In genomic region chr19:1622541-1622940, GRCh38 we compare ENCODE assay signal across 24 cellular contexts. TPM values are rescaled to one million over a fixed set of nuclear protein-coding genes. Genes with fewer than 3 reads are reported as not detected.
A peak's percentile ranks its signal among the peaks of the same experiment; 100 is the strongest.
DNase-seq lines count a peak whose midpoint lies in the region; TF ChIP-seq lines count a peak whose summit lies in the region.
"Had no signal": no experiment of that assay in that cellular context is flagged by ENCODE, and none has a peak within 500 bp of the region (broad histone marks: within the 10 kb centered on the region; RNA-seq: fewer than 3 reads in every experiment).

No MANE protein-coding gene starts in this region.

- intact Hi-C loops in CD14-positive monocyte (cut with micrococcal nuclease) (loop anchor here in 1 of 2 donors (10.0 kb wide), 1 partner anchor 142 kb away; no protein-coding TSS in a partner anchor), ascending aorta (cut with DNase I) (no loop called here)

- no peak overlapping the region for H4K5ac ChIP-seq in H9 (ENCODE audit: insufficient read length, low read depth, low read length)

- H3K4me2 ChIP-seq in H9 (ENCODE audit: insufficient read depth, insufficient read length, low read length) (no peak overlapping the region), neural progenitor cell (no peak overlapping the region)

- peaks cover 7% of the 10 kb centered on the region for H3F3A ChIP-seq in neural progenitor cell (ENCODE audit: low read depth)

- H3K14ac ChIP-seq in H9 (ENCODE audit: insufficient read depth, low read length) = no peak overlapping the region

- H3T11ph ChIP-seq in H9 (ENCODE audit: low read length) = no peak overlapping the region

- TF ChIP-seq CTCF in CD14-positive monocyte (IDR thresholded peaks at IDR 0.05) = no peak
- no peak for TF ChIP-seq CTCF in H9 (conservative IDR thresholded peaks at IDR 0.05)
- TF ChIP-seq CTCF in brain (conservative IDR thresholded peaks at IDR 0.05) = no peak
- no peak for TF ChIP-seq CTCF in neural progenitor cell (IDR thresholded peaks at IDR 0.05)
- TF ChIP-seq CTCF in ascending aorta (IDR thresholded peaks at IDR 0.05) = no peak

- H3K27me3 Mint-ChIP-seq in CD14-positive monocyte (ENCODE audit: low read depth in 3 of 3) (peaks cover 0 to 4% (median 0%) of the 10 kb centered on the region in 3 donors), H9 (ENCODE audit: low read depth) (no peaks in the 10 kb centered on the region), brain (peaks cover 2% of the 10 kb centered on the region), neural progenitor cell (ENCODE audit: insufficient read depth, low read depth) (peaks cover 7% of the 10 kb centered on the region)
- H3K27me3 Mint-ChIP-seq: activated T-helper 17 cell treated with anti-CD3 and anti-CD28 coated beads, Interleukin-2, amount 50 U/mL, for 72 hours; CD8-positive, alpha-beta memory T cell; naive B cell had no signal

- no peak overlapping the region for H4K91ac ChIP-seq in H9 (ENCODE audit: insufficient read length, low read depth, low read length)

- H3K27me3 ChIP-seq in H9 (ENCODE audit: insufficient read depth, low read length) (no peaks in the 10 kb centered on the region), neural progenitor cell (no peaks in the 10 kb centered on the region), ascending aorta (no peaks in the 10 kb centered on the region)
- H3K27me3 ChIP-seq: body of pancreas, spleen had no signal

- DNase-seq in CD14-positive monocyte (ENCODE audit: low spot score) (no peak), H9 (no peak), neural progenitor cell (ENCODE audit: low spot score) (no peak), D341Med (ENCODE audit: low spot score) (no peak), ascending aorta (ENCODE audit: low spot score in 2 of 2) (no peak), UCSD-AML1 (lab: John Stamatoyannopoulos, UW; ENCODE audit: unreplicated experiment) (no peak)
- DNase-seq: activated CD4-positive, alpha-beta T cell treated with anti-CD3 and anti-CD28 coated beads, Interleukin-2, amount 50 U/mL, for 1 hour; body of pancreas; CD8-positive, alpha-beta memory T cell; effector CD4-positive, alpha-beta T cell; erythroblast; GOT3; left colon; naive B cell; NCI-H187; NCI-H2227 treated with DMSO at 0.1 percent for 48 hours; NCI-H69; RPMI8226; spleen; stimulated activated CD4-positive, alpha-beta T cell treated with anti-CD3 and anti-CD28 coated beads, Interleukin-2, amount 100 ng/mL, for 48 hours; stimulated activated naive CD4-positive, alpha-beta T cell had no signal

- no peak overlapping the region for H2AK5ac ChIP-seq in H9 (ENCODE audit: insufficient read length, low read length)

- H3K79me2 ChIP-seq in H9 (ENCODE audit: insufficient read depth, low read length) = no peaks in the 10 kb centered on the region
- H3K79me2 ChIP-seq in neural progenitor cell (ENCODE audit: low read depth) = peaks cover 25% of the 10 kb centered on the region

- H3K36me3 ChIP-seq in neural progenitor cell = no peaks in the 10 kb centered on the region
- peaks cover 32 to 62% of the 10 kb centered on the region in 2 donors for H3K36me3 ChIP-seq in ascending aorta

- no peak overlapping the region for H3K23ac ChIP-seq in H9 (ENCODE audit: insufficient read length, low read depth, low read length)

- no peak overlapping the region for H2BK120ac ChIP-seq in H9 (ENCODE audit: low read depth, low read length, poor library complexity, severe bottlenecking)

- H3K4me3 Mint-ChIP-seq in CD14-positive monocyte (no peak overlapping the region), H9 (peak overlapping the region in 1 of 2 experiments; percentile 40; a peak in 2 of 5 replicates), brain (no peak overlapping the region), neural progenitor cell (peak overlapping the region; percentile 44)
- H3K4me3 Mint-ChIP-seq: activated T-helper 17 cell treated with anti-CD3 and anti-CD28 coated beads, Interleukin-2, amount 50 U/mL, for 72 hours; CD8-positive, alpha-beta memory T cell had no signal

- no peak overlapping the region for H4K8ac ChIP-seq in H9 (replicated peaks; ENCODE audit: insufficient read length, low read depth, low read length)

- H3K56ac ChIP-seq in H9 (ENCODE audit: insufficient read length, low read depth, low read length) = no peak overlapping the region

- H3K9me3 Mint-ChIP-seq in CD14-positive monocyte (peaks cover 0 to 3% (median 0%) of the 10 kb centered on the region in 7 donors), H9 (no peaks in the 10 kb centered on the region), brain (no peaks in the 10 kb centered on the region), neural progenitor cell (no peaks in the 10 kb centered on the region)
- H3K9me3 Mint-ChIP-seq: activated T-helper 17 cell treated with anti-CD3 and anti-CD28 coated beads, Interleukin-2, amount 50 U/mL, for 72 hours; CD8-positive, alpha-beta memory T cell; naive B cell had no signal

- H3K4me3 ChIP-seq in neural progenitor cell (no peak overlapping the region), ascending aorta (no peak overlapping the region)
- H3K4me3 ChIP-seq: body of pancreas, spleen, thoracic aorta had no signal

- H3K4me1 ChIP-seq in H9 (ENCODE audit: insufficient read depth, low read length) (no peaks in the 10 kb centered on the region), neural progenitor cell (no peaks in the 10 kb centered on the region), ascending aorta (no peaks in the 10 kb centered on the region)
- H3K4me1 ChIP-seq: body of pancreas had no signal

- H3K27ac Mint-ChIP-seq in CD14-positive monocyte = peak overlapping the region in 4 of 7 donors; percentile 6 to 70 (median 52)
- peak overlapping the region; percentile 92 to 97 (median 94) for H3K27ac Mint-ChIP-seq in H9
- peak overlapping the region in 4 of 5 experiments; percentile 2 to 83 (median 54) for H3K27ac Mint-ChIP-seq in brain
- H3K27ac Mint-ChIP-seq in neural progenitor cell = peak overlapping the region; percentile 82
- H3K27ac Mint-ChIP-seq: activated T-helper 17 cell treated with anti-CD3 and anti-CD28 coated beads, Interleukin-2, amount 50 U/mL, for 72 hours had no signal

- H2BK12ac ChIP-seq in H9 (ENCODE audit: insufficient read length, low read depth, low read length) = no peak overlapping the region

- H3K4ac ChIP-seq in H9 (ENCODE audit: low read depth, low read length) = no peak overlapping the region

- H3K4me1 Mint-ChIP-seq in CD14-positive monocyte = peaks cover 4% of the 10 kb centered on the region
- peaks cover 5 to 19% of the 10 kb centered on the region in 2 experiments for H3K4me1 Mint-ChIP-seq in H9
- no peaks in the 10 kb centered on the region for H3K4me1 Mint-ChIP-seq in brain
- peaks cover 12% of the 10 kb centered on the region for H3K4me1 Mint-ChIP-seq in neural progenitor cell

- H2BK15ac ChIP-seq in H9 (ENCODE audit: low read depth, low read length) = no peak overlapping the region

- peaks cover 4% of the 10 kb centered on the region for H3K79me1 ChIP-seq in H9 (ENCODE audit: insufficient read depth, low read depth, low read length, poor library complexity, severe bottlenecking)

- H3K9ac ChIP-seq in H9 (ENCODE audit: extremely low read depth, insufficient read length, low read length) (no peak overlapping the region), neural progenitor cell (no peak overlapping the region)

- no peak overlapping the region for H3K27ac ChIP-seq in H9 (ENCODE audit: insufficient read length, low read depth, low read length)
- H3K27ac ChIP-seq in neural progenitor cell = no peak overlapping the region
- no peak overlapping the region for H3K27ac ChIP-seq in ascending aorta
- H3K27ac ChIP-seq: body of pancreas, spleen, thoracic aorta had no signal

- H2BK20ac ChIP-seq in H9 (ENCODE audit: low read depth, low read length, poor library complexity, severe bottlenecking) = no peak overlapping the region

- H4K20me1 ChIP-seq in H9 (ENCODE audit: control insufficient read depth, insufficient read depth, insufficient read length) = no peaks in the 10 kb centered on the region
- peaks cover 83% of the 10 kb centered on the region for H4K20me1 ChIP-seq in neural progenitor cell (ENCODE audit: low read depth)

- H2BK5ac ChIP-seq in H9 (ENCODE audit: insufficient read length, low read length) = no peak overlapping the region

- no peak overlapping the region for H2AFZ ChIP-seq in H9 (ENCODE audit: low read length)
- no peak overlapping the region for H2AFZ ChIP-seq in neural progenitor cell (replicated peaks)

- WGBS in H9 (ENCODE audit: extremely low coverage, insufficient read length, low lambda C conversion rate) = no CpG with 5 or more reads among the region's 5 CpGs

- no peak overlapping the region for H3K18ac ChIP-seq in H9 (ENCODE audit: insufficient read length, low read depth, low read length)

- H3K9me3 ChIP-seq in H9 (ENCODE audit: control insufficient read depth, low read depth, low read length) (no peaks in the 10 kb centered on the region), neural progenitor cell (ENCODE audit: low read depth) (no peaks in the 10 kb centered on the region), ascending aorta (no peaks in the 10 kb centered on the region)
- H3K9me3 ChIP-seq: body of pancreas, spleen, thoracic aorta had no signal

- H3K36me3 Mint-ChIP-seq in CD14-positive monocyte = peaks cover 24 to 64% of the 10 kb centered on the region in 2 donors
- peaks cover 25 to 60% (median 60%) of the 10 kb centered on the region in 3 experiments; a peak in 6 of 7 replicates for H3K36me3 Mint-ChIP-seq in H9 (ENCODE audit: insufficient read depth in 1 of 3, low read depth in 3 of 3)
- H3K36me3 Mint-ChIP-seq in brain = peaks cover 45% of the 10 kb centered on the region
- peaks cover 25% of the 10 kb centered on the region for H3K36me3 Mint-ChIP-seq in neural progenitor cell

- H3K23me2 ChIP-seq in H9 (ENCODE audit: insufficient read length, low read depth, low read length, poor library complexity, severe bottlenecking) = no peaks in the 10 kb centered on the region

RNA-seq across cellular contexts. Expression of gene UQCR11, which starts 17.3 kb away (rescaled TPM):
- polyA plus RNA-seq in CD14-positive monocyte = 100 to 1,000 TPM; 659 to 731 TPM
- total RNA-seq in H9 (2021) = 166 and 174 TPM in 2 replicates
- polyA plus RNA-seq in brain (ENCODE audit: insufficient read depth, low read depth, low replicate concordance) = 240 TPM
- 37.4 and 51.4 TPM in 2 replicates for total RNA-seq in neural progenitor cell (ENCODE audit: low replicate concordance)
- 61.0 TPM for total RNA-seq in ascending aorta

RNA-seq across cellular contexts. Expression of gene TCF3, which starts 29.9 kb away (rescaled TPM):
- polyA plus RNA-seq in CD14-positive monocyte (1 to 10 TPM; 2.4 to 3.3 TPM), brain (ENCODE audit: insufficient read depth, low read depth, low replicate concordance) (116 TPM)
- total RNA-seq in H9 (2021) (304 TPM in 2 replicates), neural progenitor cell (ENCODE audit: low replicate concordance) (131 and 332 TPM in 2 replicates), ascending aorta (209 TPM)

RNA-seq across cellular contexts. Expression of gene MBD3, which starts 29.9 kb away (rescaled TPM):
- polyA plus RNA-seq in CD14-positive monocyte (1 to 10 TPM; 2.6 to 4.9 TPM), brain (ENCODE audit: insufficient read depth, low read depth, low replicate concordance) (142 TPM)
- total RNA-seq in H9 (2021) (126 and 128 TPM in 2 replicates), neural progenitor cell (ENCODE audit: low replicate concordance) (34.2 and 117 TPM in 2 replicates), ascending aorta (143 TPM)

RNA-seq across cellular contexts. Expression of gene MEX3D, which starts 54.4 kb away (rescaled TPM):
- polyA plus RNA-seq in CD14-positive monocyte (under 1 TPM; 0.08 to 0.10 TPM), brain (ENCODE audit: insufficient read depth, low read depth, low replicate concordance) (44.2 TPM)
- total RNA-seq in H9 (2021) (70.4 and 75.9 TPM in 2 replicates), neural progenitor cell (ENCODE audit: low replicate concordance) (15.9 and 87.3 TPM in 2 replicates), ascending aorta (83.7 TPM)
- polyA plus RNA-seq: CD8-positive, alpha-beta memory T cell had no signal
